Comparison of ENCODE assay signal across 8 cellular contexts in genomic region chr7:112391841-112392286, GRCh38. TPM values are rescaled to one million over a fixed set of nuclear protein-coding genes. Genes with fewer than 3 reads are reported as not detected.
DNase-seq lines count a peak whose midpoint lies in the region; ATAC-seq and TF ChIP-seq lines count a peak whose summit lies in the region.
"Not testable (repeated sequence)": the region's sequence is repeated elsewhere in the genome, so short reads cannot be mapped to it uniquely, and the experiment has no call there.

No MANE protein-coding gene starts in this region.

- not testable (repeated sequence) for BruUV-seq in Panc1 (replicated peaks; lab: Mats Ljungman, UMichigan)

- CTCF ChIA-PET in CD4-positive, alpha-beta T cell (lab: Charles Lee); Panc1 (lab: Charles Lee): not testable (repeated sequence)

- peak overlapping the region; percentile 87 for H3K4me3 Mint-ChIP-seq in CD4-positive, alpha-beta T cell

- H3K9me3 ChIP-seq in CD4-positive, alpha-beta T cell (ENCODE audit: control insufficient read depth, low read length); Karpas-422 (ENCODE audit: low read length); Panc1 (ENCODE audit: control insufficient read depth, insufficient read depth, low read depth, low read length): not testable (repeated sequence)

- not testable (repeated sequence) for TF ChIP-seq CTCF in CD4-positive, alpha-beta T cell (IDR thresholded peaks at IDR 0.05); Panc1 (IDR thresholded peaks at IDR 0.05)

- not testable (repeated sequence) for H3K27me3 ChIP-seq in CD4-positive, alpha-beta T cell (ENCODE audit: control insufficient read depth, insufficient read depth, low read length); Karpas-422 (ENCODE audit: low read length); Panc1 (ENCODE audit: control insufficient read depth, insufficient read depth, low read length)

- H3K4me2 ChIP-seq in Karpas-422 (ENCODE audit: low read depth, low read length, poor library complexity, severe bottlenecking) = peak overlapping the region; percentile 92

- not testable (repeated sequence) for H3K9me2 ChIP-seq in Karpas-422 (replicated peaks; ENCODE audit: insufficient read depth, low read length)

- ATAC-seq in CD4-positive, alpha-beta T cell (ENCODE audit: poor library complexity) = peak; percentile 76
- ATAC-seq in GM21390 (IDR thresholded peaks at IDR 0.05; ENCODE audit: unreplicated experiment) (peak; percentile 74), Panc1 (peak; percentile 91)

- H3K27me3 Mint-ChIP-seq in CD4-positive, alpha-beta T cell = not testable (repeated sequence)

- peak overlapping the region; percentile 69 for H3K9ac ChIP-seq in Karpas-422 (ENCODE audit: low read length)

- H3K4me3 ChIP-seq in Karpas-422 (ENCODE audit: low read length) (peak overlapping the region; percentile 64), Panc1 (ENCODE audit: low read depth in 2 of 2, low read length in 2 of 2) (peak overlapping the region; percentile 45 to 79)

- not testable (repeated sequence) for H3K4me1 ChIP-seq in Karpas-422 (ENCODE audit: low read length); Panc1 (ENCODE audit: control insufficient read depth, insufficient read depth, low read length)

- H2AFZ ChIP-seq in Karpas-422 (ENCODE audit: low read length) = peak overlapping the region; percentile 99

- H4K20me1 ChIP-seq in Karpas-422 (ENCODE audit: insufficient read depth, low read depth, low read length) = not testable (repeated sequence)

- peak overlapping the region; percentile 87 for H3K27ac Mint-ChIP-seq in CD4-positive, alpha-beta T cell

- not testable (repeated sequence) for H3K36me3 ChIP-seq in Karpas-422 (ENCODE audit: insufficient read depth, low read length); Panc1 (ENCODE audit: control insufficient read depth, insufficient read depth, low read length)

- POLR2A ChIA-PET in CD4-positive, alpha-beta T cell (lab: Charles Lee) = interaction anchor here (1.2 kb wide), 1 partner anchor 58 kb away, joined by 8 read pairs; the partner anchor contains the start of gene IFRD1
- POLR2A ChIA-PET in Panc1 (lab: Charles Lee) = not testable (repeated sequence)

- not testable (repeated sequence) for H3K9me3 Mint-ChIP-seq in CD4-positive, alpha-beta T cell

- in situ Hi-C loops in Panc1 (cut with HindIII; ENCODE audit: low pct_unique_long_range_greater_than_20kb, low sequenced_read_pairs) = not testable (repeated sequence)

- H3K79me2 ChIP-seq in Karpas-422 (ENCODE audit: low read length) = not testable (repeated sequence)

- not testable (repeated sequence) for H3K36me3 Mint-ChIP-seq in CD4-positive, alpha-beta T cell (ENCODE audit: low read depth)

- H3K4me1 Mint-ChIP-seq in CD4-positive, alpha-beta T cell (ENCODE audit: low read depth) = peaks cover 26% of the 10 kb centered on the region

- intact Hi-C loops in CD4-positive, alpha-beta T cell (cut with DNase I, micrococcal nuclease) = loop anchor here (2.0 to 10.0 kb wide), 6 partner anchors 55 to 831 kb away; partner anchors contain the start of genes DOCK4 (in 2 of the 2), ZNF277 (in 2 of the 2), IFRD1 (in 1 of the 2) and SMIM30 (in 1 of the 2)
- intact Hi-C loops in Panc1 (cut with micrococcal nuclease; ENCODE audit: unreplicated experiment) = not testable (repeated sequence)

- DNase-seq in CD4-positive, alpha-beta T cell = peak; percentile 43 to 67 (median 53)
- DNase-seq in Karpas-422 (peak; percentile 88), Panc1 (ENCODE audit: low read depth, low spot score) (peak; percentile 24), midbrain (lab: John Stamatoyannopoulos, UW) (peak; percentile 33)
- peak; percentile 80 for DNase-seq in activated T-cell treated with anti-CD3 and anti-CD28 coated beads, Interleukin-2, amount 50 U/mL, for 1 hour
- not testable (repeated sequence) for DNase-seq in epithelial cell of prostate (ENCODE audit: low read depth, low spot score)
- DNase-seq in stimulated activated CD8-positive, alpha-beta memory T cell treated with anti-CD3 and anti-CD28 coated beads, Interleukin-12 subunit alpha, Interleukin-12 subunit beta, amount 100 ng/mL, for 24 hours (ENCODE audit: extremely low read depth) = peak; percentile 40

- H3K27ac ChIP-seq in CD4-positive, alpha-beta T cell (ENCODE audit: low read depth, low read length) = peak overlapping the region; percentile 46
- not testable (repeated sequence) for H3K27ac ChIP-seq in Karpas-422 (ENCODE audit: low read length)
- H3K27ac ChIP-seq in Panc1 (ENCODE audit: low read length) (peak overlapping the region; percentile 71), epithelial cell of prostate (peak overlapping the region; percentile 53)

RNA-seq across cellular contexts. Expression of gene IFRD1, which starts 58.4 kb away (rescaled TPM):
- total RNA-seq in CD4-positive, alpha-beta T cell = 100 to 1,000 TPM; 198 to 205 TPM
- total RNA-seq in Karpas-422 (2014; rRNA removed; shearing (Covaris generic); ENCODE audit: low replicate concordance) = 25.4 and 57.4 TPM in 2 replicates
- 54.3 TPM for total RNA-seq in Panc1 (2021; ENCODE audit: unreplicated experiment)
- polyA plus RNA-seq in Panc1 (2012; ENCODE audit: insufficient read length) = 15.1 TPM
